ENCODE assay signal across 8 cellular contexts in genomic region chr11:12235945-12236743, GRCh38.
DNase-seq lines count a peak whose midpoint lies in the region; ATAC-seq and TF ChIP-seq lines count a peak whose summit lies in the region.

No MANE protein-coding gene starts in this region.

- no peaks in the 10 kb centered on the region for H3K79me2 ChIP-seq in PC-3 (ENCODE audit: low read length)

- ATAC-seq in GM19395 (IDR thresholded peaks at IDR 0.05; ENCODE audit: unreplicated experiment) (peak; percentile 79), HG03460 (IDR thresholded peaks at IDR 0.05; ENCODE audit: unreplicated experiment) (peak; percentile 80), PC-3 (peak; percentile 34), HG03039 (IDR thresholded peaks at IDR 0.05; ENCODE audit: unreplicated experiment) (no peak)

- intact Hi-C loops in PC-3 (cut with micrococcal nuclease) = loop anchor here (1.0 to 5.0 kb wide), 5 partner anchors 46 to 189 kb away; no protein-coding TSS in a partner anchor
- intact Hi-C loops in activated naive CD4-positive, alpha-beta T cell treated with anti-CD3 and anti-CD28 coated beads for 36 hours (cut with micrococcal nuclease) = loop anchor here (1.0 to 5.0 kb wide), 10 partner anchors 29 to 189 kb away; no protein-coding TSS in a partner anchor

- H3K36me3 Mint-ChIP-seq in activated naive CD4-positive, alpha-beta T cell treated with anti-CD3 and anti-CD28 coated beads for 36 hours (ENCODE audit: low read depth) = peaks cover 10% of the 10 kb centered on the region

- H3K27me3 ChIP-seq in PC-3 (ENCODE audit: low read length) = no peaks in the 10 kb centered on the region

- H3K9ac ChIP-seq in PC-3 (ENCODE audit: low read length) = peak overlapping the region; percentile 29; the same call in 1 of the 2 replicates

- no TSS peak for BruUV-seq in PC-3 (replicated peaks; lab: Mats Ljungman, UMichigan)

- no peaks in the 10 kb centered on the region for H3K27me3 Mint-ChIP-seq in activated naive CD4-positive, alpha-beta T cell treated with anti-CD3 and anti-CD28 coated beads for 36 hours (ENCODE audit: low read depth)

- H4K20me1 ChIP-seq in PC-3 (ENCODE audit: low read length) = no peaks in the 10 kb centered on the region

- peaks cover 19% of the 10 kb centered on the region for H3K4me1 Mint-ChIP-seq in activated naive CD4-positive, alpha-beta T cell treated with anti-CD3 and anti-CD28 coated beads for 36 hours (ENCODE audit: low read depth)

- H3K4me1 ChIP-seq in PC-3 (ENCODE audit: insufficient read depth, low read length) = peaks cover 56% of the 10 kb centered on the region

- CTCF ChIA-PET in PC-3 (lab: Charles Lee) = interaction anchor here (1.1 to 1.4 kb wide), 3 partner anchors 11 to 72 kb away, joined by 3 to 6 read pairs (median 3); no protein-coding TSS in a partner anchor
- CTCF ChIA-PET in activated naive CD4-positive, alpha-beta T cell treated with anti-CD3 and anti-CD28 coated beads for 36 hours (lab: Charles Lee) = interaction anchor here (0.7 to 3.7 kb wide), 35 partner anchors 9 to 192 kb away, joined by 3 to 37 read pairs (median 5); partner anchors contain the start of gene MICAL2

- peak; percentile 77 for TF ChIP-seq CTCF in PC-3 (conservative IDR thresholded peaks at IDR 0.05; ENCODE audit: low read depth, low read length)

- no peaks in the 10 kb centered on the region for H3K9me3 ChIP-seq in PC-3 (ENCODE audit: low read length)

- no peak overlapping the region for H3K4me2 ChIP-seq in PC-3 (ENCODE audit: low read length)

- no peaks in the 10 kb centered on the region for H3K9me3 Mint-ChIP-seq in activated naive CD4-positive, alpha-beta T cell treated with anti-CD3 and anti-CD28 coated beads for 36 hours

- no peak overlapping the region for H3K4me3 Mint-ChIP-seq in activated naive CD4-positive, alpha-beta T cell treated with anti-CD3 and anti-CD28 coated beads for 36 hours

- POLR2A ChIA-PET in PC-3 (lab: Charles Lee; ENCODE audit: unreplicated experiment) = interaction anchor here (0.6 kb wide), 1 partner anchor 72 kb away, joined by 3 read pairs; no protein-coding TSS in a partner anchor

- peak overlapping the region; percentile 72 for H3K27ac Mint-ChIP-seq in activated naive CD4-positive, alpha-beta T cell treated with anti-CD3 and anti-CD28 coated beads for 36 hours

- H3K36me3 ChIP-seq in PC-3 (ENCODE audit: low read depth, low read length) = peaks cover 34% of the 10 kb centered on the region

- H3K9me2 ChIP-seq in PC-3 (replicated peaks; ENCODE audit: low read length) = no peaks in the 10 kb centered on the region

- H3K4me3 ChIP-seq in PC-3 (ENCODE audit: low read length) = no peak overlapping the region

- DNase-seq in DMS153 (lab: John Stamatoyannopoulos, UW) (peak; percentile 67), PC-3 (peak; percentile 75), glomerular visceral epithelial cell (ENCODE audit: extremely low spot score) (peak; percentile 87), renal cortical epithelial cell (ENCODE audit: low read depth) (peak; percentile 65)
- peak; percentile 72 for DNase-seq in activated naive CD4-positive, alpha-beta T cell treated with anti-CD3 and anti-CD28 coated beads for 36 hours

- no peaks in the 10 kb centered on the region for H3F3A ChIP-seq in PC-3 (ENCODE audit: low read length, unreplicated experiment)

- H3K27ac ChIP-seq in PC-3 (ENCODE audit: low read length) = peak overlapping the region; percentile 97

- no peak overlapping the region for H2AFZ ChIP-seq in PC-3 (ENCODE audit: low read length)
